12 cellular contexts compared by ENCODE assay signal in genomic region chrX:136176399-136176825, GRCh38. TPM values are rescaled to one million over a fixed set of nuclear protein-coding genes. Genes with fewer than 3 reads are reported as not detected.
DNase-seq lines count a peak whose midpoint lies in the region; ATAC-seq, FAIRE-seq and TF ChIP-seq lines count a peak whose summit lies in the region.
"Had no signal": no experiment of that assay in that cellular context is flagged by ENCODE, and none has a peak within 500 bp of the region (broad histone marks: within the 10 kb centered on the region; RNA-seq: fewer than 3 reads in every experiment).

No MANE protein-coding gene starts in this region.

- H3K27me3 Mint-ChIP-seq in MCF 10A (ENCODE audit: insufficient read depth, unreplicated experiment): peaks cover 24% of the 10 kb centered on the region
- H3K27me3 Mint-ChIP-seq: activated CD4-positive, alpha-beta T cell treated with anti-CD3 and anti-CD28 coated beads, Interleukin-2, amount 10 ng/mL, durations not matched to agents 7 days and 5 days had no signal

- peak overlapping the region; percentile 91 for H3K27ac Mint-ChIP-seq in MCF 10A (ENCODE audit: low read depth, unreplicated experiment)
- no peak overlapping the region for H3K27ac Mint-ChIP-seq in stimulated activated effector memory CD8-positive, alpha-beta T cell treated with anti-CD3 and anti-CD28 coated beads, Interleukin-12 subunit alpha, Interleukin-12 subunit beta, amount 100 ng/mL, for 72 hours
- H3K27ac Mint-ChIP-seq: activated CD4-positive, alpha-beta T cell treated with anti-CD3 and anti-CD28 coated beads, Interleukin-2, amount 10 ng/mL, durations not matched to agents 7 days and 5 days; immature natural killer cell had no signal

- H3K36me3 Mint-ChIP-seq in MCF 10A (ENCODE audit: insufficient read depth, unreplicated experiment): no peaks in the 10 kb centered on the region
- H3K36me3 Mint-ChIP-seq in stimulated activated effector memory CD8-positive, alpha-beta T cell treated with anti-CD3 and anti-CD28 coated beads, Interleukin-12 subunit alpha, Interleukin-12 subunit beta, amount 100 ng/mL, for 72 hours: no peaks in the 10 kb centered on the region
- H3K36me3 Mint-ChIP-seq: immature natural killer cell had no signal

- POLR2A ChIA-PET in MCF 10A (lab: Yijun Ruan, JAX): interaction anchor here (1.1 to 1.8 kb wide), 4 partner anchors 11 to 24 kb away, joined by 3 to 9 read pairs (median 3); no protein-coding TSS in a partner anchor
- POLR2A ChIA-PET in A673 (lab: Charles Lee; ENCODE audit: low non-redundant PET): no interaction called here

- H3K4me1 ChIP-seq in kidney (ENCODE audit: control insufficient read depth in 1 of 2, insufficient read depth in 1 of 2, low read depth in 1 of 2, low read length in 2 of 2) (peaks cover 0 to 5% of the 10 kb centered on the region in 2 donors), suprapubic skin (peaks cover 4% of the 10 kb centered on the region), A673 (ENCODE audit: insufficient read depth, low read length, poor library complexity, severe bottlenecking) (no peaks in the 10 kb centered on the region)

- peak overlapping the region; percentile 3 for H3K4me3 Mint-ChIP-seq in MCF 10A (ENCODE audit: unreplicated experiment)
- no peak overlapping the region for H3K4me3 Mint-ChIP-seq in stimulated activated effector memory CD8-positive, alpha-beta T cell treated with anti-CD3 and anti-CD28 coated beads, Interleukin-12 subunit alpha, Interleukin-12 subunit beta, amount 100 ng/mL, for 72 hours
- H3K4me3 Mint-ChIP-seq: activated CD4-positive, alpha-beta T cell treated with anti-CD3 and anti-CD28 coated beads, Interleukin-2, amount 10 ng/mL, durations not matched to agents 7 days and 5 days; immature natural killer cell had no signal

- peak; percentile 66 for TF ChIP-seq EP300 in suprapubic skin (IDR thresholded peaks at IDR 0.05)

- no peaks in the 10 kb centered on the region for H3K9me3 Mint-ChIP-seq in MCF 10A (ENCODE audit: unreplicated experiment)
- no peaks in the 10 kb centered on the region for H3K9me3 Mint-ChIP-seq in stimulated activated effector memory CD8-positive, alpha-beta T cell treated with anti-CD3 and anti-CD28 coated beads, Interleukin-12 subunit alpha, Interleukin-12 subunit beta, amount 100 ng/mL, for 72 hours
- H3K9me3 Mint-ChIP-seq: activated CD4-positive, alpha-beta T cell treated with anti-CD3 and anti-CD28 coated beads, Interleukin-2, amount 10 ng/mL, durations not matched to agents 7 days and 5 days; immature natural killer cell had no signal

- WGBS in suprapubic skin: 40% methylated on average over 2 of the region's 2 CpGs

- intact Hi-C loops in MCF 10A (cut with micrococcal nuclease): no loop called here
- intact Hi-C loops in kidney (cut with DNase I): no loop called here
- intact Hi-C loops in A673 (cut with micrococcal nuclease; ENCODE audit: unreplicated experiment): no loop called here

- DNase-seq in HS-5 (ENCODE audit: low read depth) (peak; percentile 56), MCF 10A (ENCODE audit: unreplicated experiment) (peak; percentile 79), kidney (no peak), suprapubic skin (ENCODE audit: low spot score in 2 of 2) (no peak), A673 (ENCODE audit: low spot score) (no peak)
- no peak for DNase-seq in activated CD4-positive, alpha-beta T cell treated with anti-CD3 and anti-CD28 coated beads, Interleukin-2, amount 50 U/mL, for 4 hours
- no peak for DNase-seq in stimulated activated effector memory CD8-positive, alpha-beta T cell treated with anti-CD3 and anti-CD28 coated beads, Interleukin-12 subunit alpha, Interleukin-12 subunit beta, amount 100 ng/mL, for 72 hours (ENCODE audit: low spot score in 2 of 2)
- no peak for DNase-seq in effector CD4-positive, alpha-beta T cell
- DNase-seq: activated CD4-positive, alpha-beta T cell treated with anti-CD3 and anti-CD28 coated beads, Interleukin-2, amount 10 ng/mL, durations not matched to agents 7 days and 5 days; anterior cingulate cortex; immature natural killer cell had no signal

- CTCF ChIA-PET in MCF 10A (lab: Yijun Ruan, JAX): interaction anchor here (1.0 to 1.8 kb wide), 3 partner anchors 12 to 148 kb away, joined by 4 to 7 read pairs (median 5); no protein-coding TSS in a partner anchor
- CTCF ChIA-PET in A673 (lab: Charles Lee): no interaction called here

- no peak overlapping the region for H3K9ac ChIP-seq in kidney (ENCODE audit: low read length in 2 of 2)

- no peaks in the 10 kb centered on the region for H3K27me3 ChIP-seq in suprapubic skin
- no peaks in the 10 kb centered on the region for H3K27me3 ChIP-seq in A673 (replicated peaks; ENCODE audit: insufficient read depth, low read depth, low read length, poor library complexity)

- TF ChIP-seq POLR2A in suprapubic skin (IDR thresholded peaks at IDR 0.05): no peak

- FAIRE-seq in kidney (lab: Jason Lieb, UNC): no peak

- H3K9me3 ChIP-seq in kidney (ENCODE audit: control insufficient read depth in 1 of 2, low read length in 2 of 2): no peaks in the 10 kb centered on the region
- no peaks in the 10 kb centered on the region for H3K9me3 ChIP-seq in suprapubic skin
- H3K9me3 ChIP-seq in A673 (ENCODE audit: low read depth, low read length, poor library complexity, severe bottlenecking): no peaks in the 10 kb centered on the region

- no peak for ATAC-seq in stimulated activated effector memory CD8-positive, alpha-beta T cell treated with anti-CD3 and anti-CD28 coated beads, Interleukin-12 subunit alpha, Interleukin-12 subunit beta, amount 100 ng/mL, for 72 hours
- ATAC-seq: Panc1 had no signal

- peaks cover 12% of the 10 kb centered on the region for H3K4me1 Mint-ChIP-seq in MCF 10A (ENCODE audit: insufficient read depth, unreplicated experiment)
- no peaks in the 10 kb centered on the region for H3K4me1 Mint-ChIP-seq in stimulated activated effector memory CD8-positive, alpha-beta T cell treated with anti-CD3 and anti-CD28 coated beads, Interleukin-12 subunit alpha, Interleukin-12 subunit beta, amount 100 ng/mL, for 72 hours
- H3K4me1 Mint-ChIP-seq: activated CD4-positive, alpha-beta T cell treated with anti-CD3 and anti-CD28 coated beads, Interleukin-2, amount 10 ng/mL, durations not matched to agents 7 days and 5 days; immature natural killer cell had no signal

- peak overlapping the region; percentile 32 to 47 for H3K27ac ChIP-seq in kidney (ENCODE audit: low read depth in 2 of 2, low read length in 2 of 2)
- peak overlapping the region; percentile 65 for H3K27ac ChIP-seq in suprapubic skin
- no peak overlapping the region for H3K27ac ChIP-seq in A673 (ENCODE audit: low read depth, low read length, poor library complexity, severe bottlenecking)

- H3K36me3 ChIP-seq in kidney (ENCODE audit: control insufficient read depth in 1 of 2, insufficient read depth in 2 of 2, low read length in 2 of 2): no peaks in the 10 kb centered on the region
- no peaks in the 10 kb centered on the region for H3K36me3 ChIP-seq in suprapubic skin
- H3K36me3 ChIP-seq in A673 (ENCODE audit: insufficient read depth, low read length, poor library complexity, severe bottlenecking): no peaks in the 10 kb centered on the region

- no TSS peak for BruUV-seq in MCF 10A (replicated peaks; lab: Mats Ljungman, UMichigan)
- no TSS peak for BruUV-seq in A673 (replicated peaks; lab: Mats Ljungman, UMichigan)

- TF ChIP-seq CTCF in MCF 10A (IDR thresholded peaks at IDR 0.05; ENCODE audit: unreplicated experiment): no peak
- TF ChIP-seq CTCF in kidney (IDR thresholded peaks at IDR 0.05; ENCODE audit: borderline replicate concordance, extremely low read depth, insufficient read depth): no peak
- TF ChIP-seq CTCF in suprapubic skin (IDR thresholded peaks at IDR 0.05): no peak
- TF ChIP-seq CTCF in A673 (conservative IDR thresholded peaks at IDR 0.05; ENCODE audit: low read depth, low read length): no peak

- no peak overlapping the region for H3K4me3 ChIP-seq in kidney (ENCODE audit: low read length in 2 of 2)
- H3K4me3 ChIP-seq in suprapubic skin: no peak overlapping the region
- no peak overlapping the region for H3K4me3 ChIP-seq in A673 (ENCODE audit: low read depth, low read length, poor library complexity, severe bottlenecking)

RNA-seq across cellular contexts. Expression of gene FHL1, which starts 29.1 kb away (rescaled TPM):
- total RNA-seq in MCF 10A (2022): 16.6 and 19.4 TPM in 2 replicates
- total RNA-seq in kidney: 168 TPM
- polyA plus RNA-seq in kidney (ENCODE audit: insufficient read depth, low read depth, low replicate concordance): 44.0 TPM
- total RNA-seq in suprapubic skin: 100 to 1,000 TPM in 2 of 4 donors, 10 to 100 TPM in 2; 64.1 to 225 (median 86.5) TPM
- 14.9 and 30.7 TPM in 2 replicates for total RNA-seq in A673 (2021)

Comparison
In these comparisons a context has a peak if more than half of its experiments do, and no peak if none do; other contexts are left out.
1. DNase-seq: peak in HS-5 (single experiment) and MCF 10A (single experiment); none in kidney (single experiment), suprapubic skin (0 of 2), activated CD4-positive, alpha-beta T cell treated with anti-CD3 and anti-CD28 coated beads, Interleukin-2, amount 50 U/mL, for 4 hours (0 of 2), stimulated activated effector memory CD8-positive, alpha-beta T cell treated with anti-CD3 and anti-CD28 coated beads, Interleukin-12 subunit alpha, Interleukin-12 subunit beta, amount 100 ng/mL, for 72 hours (0 of 2), effector CD4-positive, alpha-beta T cell (single experiment) and A673 (single experiment).